In genomic region chr11:117985953-117986887, GRCh38 we compare ENCODE assay signal across 1 cellular context.
TF ChIP-seq lines count a peak whose summit lies in the region.

Gene IL10RA, plus strand, starts transcription at chr11:117986394. Its CDS starts 74 bp downstream, at chr11:117986468.

TF ChIP-seq in GM12878, 131 proteins besides CTCF, POLR2A, EP300 and RAD21 (continued from another document and continues in another):
- peak; percentile 28; the same call in 1 of the 2 replicates for TF ChIP-seq ZBTB4 (CRISPR knock-in tag; IDR thresholded peaks at IDR 0.05)
- TF ChIP-seq EGR1 (IDR thresholded peaks at IDR 0.05; ENCODE audit: borderline replicate concordance in 1 of 2, low read depth in 2 of 2, low read length in 2 of 2) = peak in 1 of 2 experiments; percentile 36; a peak in 1 of 3 replicates
- TF ChIP-seq HDGF (IDR thresholded peaks at IDR 0.05) = peak; percentile 67
- TF ChIP-seq NR2F1 (conservative IDR thresholded peaks at IDR 0.05) = peak; percentile 67
- TF ChIP-seq FOXM1 (IDR thresholded peaks at IDR 0.05; ENCODE audit: low read depth, low read length) = no peak
- TF ChIP-seq ELK1 (IDR thresholded peaks at IDR 0.05; ENCODE audit: low read depth, low read length) = no peak
- TF ChIP-seq IRF5 (IDR thresholded peaks at IDR 0.05; ENCODE audit: borderline replicate concordance) = no peak
- no peak for TF ChIP-seq FOXK2 (IDR thresholded peaks at IDR 0.05)
- no peak; the same call in 1 of the 2 replicates for TF ChIP-seq CBFB (IDR thresholded peaks at IDR 0.05; ENCODE audit: low read depth)
- TF ChIP-seq ZNF207 (IDR thresholded peaks at IDR 0.05; ENCODE audit: borderline replicate concordance) = peak; percentile 17
- no peak for TF ChIP-seq RCOR1 (conservative IDR thresholded peaks at IDR 0.05; ENCODE audit: low read depth, low read length)
- peak; percentile 25; the same call in 1 of the 2 replicates for TF ChIP-seq SIN3A (IDR thresholded peaks at IDR 0.05; ENCODE audit: low read depth, low read length)
- TF ChIP-seq ZNF687 (IDR thresholded peaks at IDR 0.05) = peak; percentile 98
- TF ChIP-seq TCF12 (IDR thresholded peaks at IDR 0.05; ENCODE audit: low read depth, low read length) = 0 out of 2 replicates have a peak, but pooled peaks have one; percentile 2
- TF ChIP-seq SKIL (IDR thresholded peaks at IDR 0.05; ENCODE audit: low read depth, poor library complexity, severe bottlenecking) = no peak
- TF ChIP-seq MEF2B (IDR thresholded peaks at IDR 0.05; ENCODE audit: partially characterized antibody, poor library complexity, severe bottlenecking) = peak; percentile 51
- TF ChIP-seq HSF1 (IDR thresholded peaks at IDR 0.05; ENCODE audit: low read depth, low read length) = no peak
- no peak for TF ChIP-seq YBX1 (IDR thresholded peaks at IDR 0.05)
- TF ChIP-seq SMAD1 (IDR thresholded peaks at IDR 0.05; ENCODE audit: low read depth, partially characterized antibody) = no peak
- no peak for TF ChIP-seq E2F4 (IDR thresholded peaks at IDR 0.05; ENCODE audit: low read depth, low read length)
- no peak for TF ChIP-seq ASH2L (IDR thresholded peaks at IDR 0.05; ENCODE audit: borderline replicate concordance, low read depth)
- TF ChIP-seq CHD1 (IDR thresholded peaks at IDR 0.05; ENCODE audit: low read depth, low read length) = no peak
- peak; percentile 19; the same call in 1 of the 2 replicates for TF ChIP-seq YY1 (IDR thresholded peaks at IDR 0.05; ENCODE audit: low read depth, low read length)
- no peak for TF ChIP-seq BRCA1 (IDR thresholded peaks at IDR 0.05; ENCODE audit: low read depth, low read length)
- peak; percentile 46; the same call in 1 of the 2 replicates for TF ChIP-seq MXI1 (IDR thresholded peaks at IDR 0.05; ENCODE audit: low read depth, low read length)
- no peak for TF ChIP-seq TARDBP (IDR thresholded peaks at IDR 0.05; ENCODE audit: borderline replicate concordance)
- no peak for TF ChIP-seq CEBPB (IDR thresholded peaks at IDR 0.05; ENCODE audit: borderline replicate concordance in 1 of 2, low read depth in 2 of 2, low read length in 2 of 2)
- TF ChIP-seq NRF1 (conservative IDR thresholded peaks at IDR 0.05; ENCODE audit: low read depth, low read length) = no peak
- peak; percentile 75; the same call in 1 of the 2 replicates for TF ChIP-seq RB1 (IDR thresholded peaks at IDR 0.05; ENCODE audit: borderline replicate concordance)
- no peak for TF ChIP-seq STAT3 (IDR thresholded peaks at IDR 0.05; ENCODE audit: low read depth, low read length)
- no peak for TF ChIP-seq SPI1 (IDR thresholded peaks at IDR 0.05; ENCODE audit: borderline replicate concordance, insufficient read depth, low read depth, low read length)
- no peak for TF ChIP-seq SUPT20H (IDR thresholded peaks at IDR 0.05; ENCODE audit: borderline replicate concordance, control insufficient read depth, low read depth, low read length)
- TF ChIP-seq NFYA (IDR thresholded peaks at IDR 0.05; ENCODE audit: borderline replicate concordance, low read depth, low read length) = no peak
- TF ChIP-seq KLF5 (IDR thresholded peaks at IDR 0.05; ENCODE audit: partially characterized antibody) = no peak
- TF ChIP-seq ZBED1 (IDR thresholded peaks at IDR 0.05; ENCODE audit: borderline replicate concordance) = no peak
- no peak for TF ChIP-seq E4F1 (IDR thresholded peaks at IDR 0.05; ENCODE audit: borderline replicate concordance, partially characterized antibody)
- TF ChIP-seq BCLAF1 (IDR thresholded peaks at IDR 0.05) = no peak
- TF ChIP-seq KAT2A (conservative IDR thresholded peaks at IDR 0.05; ENCODE audit: control insufficient read depth, low read depth, low read length) = no peak
- TF ChIP-seq ZNF622 (IDR thresholded peaks at IDR 0.05) = no peak
- no peak for TF ChIP-seq CBX5 (IDR thresholded peaks at IDR 0.05; ENCODE audit: low read depth)
- TF ChIP-seq NR2C2 (IDR thresholded peaks at IDR 0.05; ENCODE audit: borderline replicate concordance, control insufficient read depth, insufficient read length, low read depth) = no peak
- peak; percentile 92 for TF ChIP-seq POLR2AphosphoS2 (IDR thresholded peaks at IDR 0.05; ENCODE audit: low read depth, low read length)
